Comparison of ENCODE assay signal across 8 cellular contexts in genomic region chr9:137423001-137423809, GRCh38. TPM values are rescaled to one million over a fixed set of nuclear protein-coding genes. Genes with fewer than 3 reads are reported as not detected.
A peak's percentile ranks its signal among the peaks of the same experiment; 100 is the strongest.
DNase-seq lines count a peak whose midpoint lies in the region; ATAC-seq, FAIRE-seq and TF ChIP-seq lines count a peak whose summit lies in the region.

Gene EXD3 (minus strand): TSS chr9:137423162. CDS start chr9:137395357, 27,805 bp downstream.
Gene NOXA1 (plus strand): TSS chr9:137423393. CDS start chr9:137423530, 137 bp downstream.

- no peaks in the 10 kb centered on the region for H3K36me3 ChIP-seq in pancreas
- H3K36me3 ChIP-seq in thymus (ENCODE audit: control insufficient read depth, insufficient read depth): no peaks in the 10 kb centered on the region

- H3K36me3 Mint-ChIP-seq in activated naive CD4-positive, alpha-beta T cell treated with anti-CD3 and anti-CD28 coated beads, Interleukin-2, amount 50 U/mL, for 72 hours: no peaks in the 10 kb centered on the region

- TF ChIP-seq CTCF in GM10248 (IDR thresholded peaks at IDR 0.05; ENCODE audit: control extremely low read depth, extremely low read depth, low read depth, missing control alignments) (peak; percentile 65), HFF-Myc (IDR thresholded peaks at IDR 0.05; ENCODE audit: low read depth, low read length, missing control alignments) (peak; percentile 57), pancreas (IDR thresholded peaks at IDR 0.05) (peak; percentile 13 to 66 (median 42))

- H3K9me3 ChIP-seq in pancreas (no peaks in the 10 kb centered on the region), thymus (ENCODE audit: control insufficient read depth) (no peaks in the 10 kb centered on the region)

- DNase-seq in GM10248 (ENCODE audit: extremely low spot score) (peak; percentile 99), HFF-Myc (ENCODE audit: extremely low read depth, low read depth) (peak; percentile 52), NAMALWA (ENCODE audit: low spot score) (peak; percentile 94), Right ventricle myocardium inferior (ENCODE audit: missing footprints) (peak; percentile 97), pancreas (peak; percentile 93 to 99 (median 98))
- peak; percentile 88 to 98 for DNase-seq in activated naive CD4-positive, alpha-beta T cell treated with anti-CD3 and anti-CD28 coated beads, Interleukin-2, amount 50 U/mL, for 72 hours (ENCODE audit: low spot score in 2 of 2)

- H3K4me1 ChIP-seq in pancreas: peaks cover 5 to 17% (median 8%) of the 10 kb centered on the region in 3 donors
- peaks cover 10% of the 10 kb centered on the region for H3K4me1 ChIP-seq in thymus (ENCODE audit: control insufficient read depth, insufficient read depth, low read length)

- no peak for FAIRE-seq in pancreas (lab: Jason Lieb, UNC)

- no peaks in the 10 kb centered on the region for H3K27me3 ChIP-seq in pancreas
- H3K27me3 ChIP-seq in thymus (ENCODE audit: control insufficient read depth, insufficient read depth): peaks cover 23% of the 10 kb centered on the region

- CTCF ChIA-PET in GM10248 (lab: Yijun Ruan, JAX): interaction anchor here (0.6 to 4.2 kb wide), 27 partner anchors 10 to 335 kb away, joined by 3 to 41 read pairs (median 4); partner anchors contain the start of genes ENTPD8, NRARP, NSMF and PNPLA7

- POLR2A ChIA-PET in GM10248 (lab: Yijun Ruan, JAX): interaction anchor here (0.6 to 1.2 kb wide), 3 partner anchors 121 to 183 kb away, joined by 3 to 6 read pairs (median 3); partner anchors contain the start of genes NRARP and TUBB4B

- ATAC-seq in SK-N-SH treated with all-trans-retinoic acid at 6 μM for 48 hours (peak; percentile 85), Right ventricle myocardium inferior (peak; percentile 96), pancreas (peak; percentile 91 to 97 (median 96))
- peak; percentile 89 to 95 for ATAC-seq in activated naive CD4-positive, alpha-beta T cell treated with anti-CD3 and anti-CD28 coated beads, Interleukin-2, amount 50 U/mL, for 72 hours

- intact Hi-C loops in Right ventricle myocardium inferior (cut with DNase I): loop anchor here (2.0 to 10.0 kb wide), 2 partner anchors 102 to 124 kb away; no protein-coding TSS in a partner anchor
- intact Hi-C loops in pancreas (cut with DNase I): no loop called here

- no peaks in the 10 kb centered on the region for H3K9me3 Mint-ChIP-seq in activated naive CD4-positive, alpha-beta T cell treated with anti-CD3 and anti-CD28 coated beads, Interleukin-2, amount 50 U/mL, for 72 hours

- WGBS in pancreas, 2 donors: 0 to 1% methylated on average over 87 to 108 of the region's 108 CpGs
- WGBS in thymus: 2% methylated on average over 105 of the region's 108 CpGs

- H3K4me3 ChIP-seq in HFF-Myc (replicated peaks; ENCODE audit: low read depth, low read length) (peak within 1 kb of the TSS; percentile 80), pancreas (peak within 1 kb of the TSS; percentile 70 to 99 (median 95)), thymus (ENCODE audit: low read length) (peak within 1 kb of the TSS; percentile 82)

- H3K27ac Mint-ChIP-seq in activated naive CD4-positive, alpha-beta T cell treated with anti-CD3 and anti-CD28 coated beads, Interleukin-2, amount 50 U/mL, for 72 hours: peak within 1 kb of the TSS in 1 of 2 donors; percentile 76

- peak within 1 kb of the TSS; percentile 74 to 93 (median 80) for H3K27ac ChIP-seq in pancreas
- H3K27ac ChIP-seq in thymus (ENCODE audit: low read depth): peak within 1 kb of the TSS; percentile 77

TF ChIP-seq in SK-N-SH treated with all-trans-retinoic acid at 6 μM for 48 hours, 23 proteins besides CTCF, POLR2A, EP300 and RAD21:
- TF ChIP-seq TCF4 (CRISPR knock-in tag; IDR thresholded peaks at IDR 0.05; ENCODE audit: borderline replicate concordance) (no peak), CSRNP3 (CRISPR knock-in tag; IDR thresholded peaks at IDR 0.05) (no peak), PPARA (CRISPR knock-in tag; IDR thresholded peaks at IDR 0.05; ENCODE audit: borderline replicate concordance) (no peak), SNAI2 (CRISPR knock-in tag; IDR thresholded peaks at IDR 0.05) (peak; percentile 65; the same call in 1 of the 2 replicates), ISL1 (CRISPR knock-in tag; IDR thresholded peaks at IDR 0.05) (no peak), CREB5 (CRISPR knock-in tag; IDR thresholded peaks at IDR 0.05; ENCODE audit: low read depth) (no peak)

RNA-seq across cellular contexts. Expression of gene EXD3, which starts in this region (rescaled TPM):
- 10 to 100 TPM in 1 of 2 donors, 1 to 10 TPM in 1; 7.9 to 14.8 TPM for total RNA-seq in activated naive CD4-positive, alpha-beta T cell treated with anti-CD3 and anti-CD28 coated beads, Interleukin-2, amount 50 U/mL, for 72 hours
- 6.8 TPM for total RNA-seq in Right ventricle myocardium inferior
- 10 to 100 TPM in 3 of 6 donors, 1 to 10 TPM in 3; 8.1 to 16.5 (median 10.4) TPM for total RNA-seq in pancreas
- 10 to 100 TPM; 43.1 to 57.3 TPM for polyA plus RNA-seq in pancreas
- polyA plus RNA-seq in thymus: 16.8 TPM

RNA-seq across cellular contexts. Expression of gene NOXA1, which starts in this region (rescaled TPM):
- total RNA-seq in activated naive CD4-positive, alpha-beta T cell treated with anti-CD3 and anti-CD28 coated beads, Interleukin-2, amount 50 U/mL, for 72 hours: 1 to 10 TPM in 1 of 2 donors, not detected in 1; 1.5 TPM
- total RNA-seq in Right ventricle myocardium inferior (2.2 TPM), pancreas (10 to 100 TPM in 3 of 6 donors, 1 to 10 TPM in 3; 6.6 to 15.0 (median 10.0) TPM)
- polyA plus RNA-seq in pancreas (10 to 100 TPM; 40.0 to 45.5 TPM), thymus (8.4 TPM)

Comparison
In these comparisons a context has a peak if more than half of its experiments do, and no peak if none do; other contexts are left out.
1. Peak in every context shown above with its lines: DNase-seq, ATAC-seq, H3K4me3 ChIP-seq and H3K27ac ChIP-seq.